ENCODE assay signal across 8 cellular contexts in genomic region chr19:46661735-46662592, GRCh38. TPM values are rescaled to one million over a fixed set of nuclear protein-coding genes. Genes with fewer than 3 reads are reported as not detected.
A peak's percentile ranks its signal among the peaks of the same experiment; 100 is the strongest.
DNase-seq lines count a peak whose midpoint lies in the region; ATAC-seq and TF ChIP-seq lines count a peak whose summit lies in the region.

No MANE protein-coding gene starts in this region.

- H2AFZ ChIP-seq in KMS-11 (ENCODE audit: low read depth) (peak overlapping the region; percentile 25; the same call in 1 of the 2 replicates), PC-3 (ENCODE audit: low read length) (peak overlapping the region; percentile 62)

- H3K4me3 Mint-ChIP-seq in activated T-cell treated with anti-CD3 and anti-CD28 coated beads, Interleukin-2, amount 50 U/mL, for 72 hours, result peak overlapping the region; percentile 84 to 85

- peaks cover 52% of the 10 kb centered on the region for H3K27me3 ChIP-seq in KMS-11 (ENCODE audit: insufficient read depth, low read depth)
- H3K27me3 ChIP-seq in PC-3 (ENCODE audit: low read length), result no peaks in the 10 kb centered on the region
- peaks cover 0 to 9% (median 0%) of the 10 kb centered on the region in 4 donors for H3K27me3 ChIP-seq in esophagus muscularis mucosa

- H3K36me3 ChIP-seq in KMS-11 (ENCODE audit: insufficient read depth) (no peaks in the 10 kb centered on the region), PC-3 (ENCODE audit: low read depth, low read length) (no peaks in the 10 kb centered on the region), esophagus muscularis mucosa (no peaks in the 10 kb centered on the region)

- no peaks in the 10 kb centered on the region for H3K9me3 Mint-ChIP-seq in activated T-cell treated with anti-CD3 and anti-CD28 coated beads, Interleukin-2, amount 50 U/mL, for 72 hours

- peak; percentile 86 for TF ChIP-seq CTCF in KMS-11 (conservative IDR thresholded peaks at IDR 0.05; ENCODE audit: low read depth, low read length)
- peak; percentile 86 for TF ChIP-seq CTCF in PC-3 (conservative IDR thresholded peaks at IDR 0.05; ENCODE audit: low read depth, low read length)
- peak; percentile 95 to 99 (median 97) for TF ChIP-seq CTCF in esophagus muscularis mucosa (IDR thresholded peaks at IDR 0.05)

- H3K36me3 Mint-ChIP-seq in activated T-cell treated with anti-CD3 and anti-CD28 coated beads, Interleukin-2, amount 50 U/mL, for 72 hours (ENCODE audit: insufficient read depth in 2 of 2), result no peaks in the 10 kb centered on the region

- H3F3A ChIP-seq in PC-3 (ENCODE audit: low read length, unreplicated experiment), result no peaks in the 10 kb centered on the region

- H3K9ac ChIP-seq in KMS-11 (no peak overlapping the region), PC-3 (ENCODE audit: low read length) (no peak overlapping the region)

- intact Hi-C loops in PC-3 (cut with micrococcal nuclease) (loop anchor here (1.0 kb wide), 1 partner anchor 48 kb away; no protein-coding TSS in a partner anchor), esophagus muscularis mucosa (cut with DNase I) (loop anchor here (1.0 to 10.0 kb wide), 2 partner anchors 48 to 127 kb away; no protein-coding TSS in a partner anchor)

- peak; percentile 65 for ATAC-seq in PC-3
- peak; percentile 51 to 52 for ATAC-seq in activated T-cell treated with anti-CD3 and anti-CD28 coated beads, Interleukin-2, amount 50 U/mL, for 72 hours (replicated peaks in 1 of 2)

- BruUV-seq in PC-3 (replicated peaks; lab: Mats Ljungman, UMichigan), result no TSS peak

- H3K4me2 ChIP-seq in KMS-11 (peak overlapping the region; percentile 75), PC-3 (ENCODE audit: low read length) (peak overlapping the region; percentile 92)

- WGBS in esophagus muscularis mucosa, result 4% methylated on average over 19 of the region's 19 CpGs

- H3K27ac ChIP-seq in KMS-11 (no peak overlapping the region), PC-3 (ENCODE audit: low read length) (no peak overlapping the region), esophagus muscularis mucosa (replicated peaks in 1 of 4) (peak overlapping the region; percentile 73 to 97 (median 90))

- no peaks in the 10 kb centered on the region for H3K9me3 ChIP-seq in PC-3 (ENCODE audit: low read length)
- no peaks in the 10 kb centered on the region for H3K9me3 ChIP-seq in esophagus muscularis mucosa

- CTCF ChIA-PET in PC-3 (lab: Charles Lee), result interaction anchor here (0.5 to 2.2 kb wide), 10 partner anchors 8 to 1338 kb away, joined by 3 to 16 read pairs (median 5); no protein-coding TSS in a partner anchor

- H3K4me1 ChIP-seq in KMS-11 (ENCODE audit: low read depth, poor library complexity, severe bottlenecking), result peaks cover 32% of the 10 kb centered on the region
- H3K4me1 ChIP-seq in PC-3 (ENCODE audit: insufficient read depth, low read length), result peaks cover 9% of the 10 kb centered on the region
- H3K4me1 ChIP-seq in esophagus muscularis mucosa, result peaks cover 20 to 46% (median 43%) of the 10 kb centered on the region in 4 donors

- no peaks in the 10 kb centered on the region for H3K79me2 ChIP-seq in KMS-11 (ENCODE audit: insufficient read depth, low read depth)
- H3K79me2 ChIP-seq in PC-3 (ENCODE audit: low read length), result no peaks in the 10 kb centered on the region

- H3K4me1 Mint-ChIP-seq in activated T-cell treated with anti-CD3 and anti-CD28 coated beads, Interleukin-2, amount 50 U/mL, for 72 hours (ENCODE audit: low read depth), result peaks cover 25% of the 10 kb centered on the region

- peak; percentile 85 for DNase-seq in DMS79 treated with DMSO at 0.1 percent for 48 hours (lab: John Stamatoyannopoulos, UW)
- peak; percentile 80 for DNase-seq in PC-3
- DNase-seq in activated T-cell treated with anti-CD3 and anti-CD28 coated beads, Interleukin-2, amount 50 U/mL, for 72 hours, result peak; percentile 82 to 85
- DNase-seq in esophagus muscularis mucosa (ENCODE audit: extremely low spot score), result peak; percentile 96
- DNase-seq in myocyte (ENCODE audit: low read depth), result peak; percentile 86
- DNase-seq in stimulated activated CD8-positive, alpha-beta memory T cell treated with anti-CD3 and anti-CD28 coated beads, Interleukin-7, amount 100 ng/mL, for 1 hour (ENCODE audit: low read depth in 2 of 2), result peak; percentile 32 to 51
- DNase-seq in cortex of kidney (lab: John Stamatoyannopoulos, UW), result no peak

- H3K27ac Mint-ChIP-seq in activated T-cell treated with anti-CD3 and anti-CD28 coated beads, Interleukin-2, amount 50 U/mL, for 72 hours, result peak overlapping the region; percentile 1

- no peak overlapping the region for H3K4me3 ChIP-seq in KMS-11 (IDR thresholded peaks at IDR 0.05; ENCODE audit: insufficient read depth, low read depth, low read length)
- H3K4me3 ChIP-seq in PC-3 (ENCODE audit: low read length), result peak overlapping the region; percentile 66
- H3K4me3 ChIP-seq in esophagus muscularis mucosa, result peak overlapping the region; percentile 41 to 94 (median 62)

- H3K27me3 Mint-ChIP-seq in activated T-cell treated with anti-CD3 and anti-CD28 coated beads, Interleukin-2, amount 50 U/mL, for 72 hours (ENCODE audit: low read depth), result peaks cover 31% of the 10 kb centered on the region

- POLR2A ChIA-PET in PC-3 (lab: Charles Lee; ENCODE audit: unreplicated experiment), result interaction anchor here (0.5 kb wide), 1 partner anchor 64 kb away, joined by 5 read pairs; no protein-coding TSS in a partner anchor

- no peaks in the 10 kb centered on the region for H4K20me1 ChIP-seq in KMS-11 (ENCODE audit: insufficient read depth)
- H4K20me1 ChIP-seq in PC-3 (ENCODE audit: low read length), result no peaks in the 10 kb centered on the region

- TF ChIP-seq POLR2A in esophagus muscularis mucosa (IDR thresholded peaks at IDR 0.05; ENCODE audit: low read depth), result no peak

- H3K9me2 ChIP-seq in PC-3 (replicated peaks; ENCODE audit: low read length), result no peaks in the 10 kb centered on the region

- TF ChIP-seq EP300 in esophagus muscularis mucosa (IDR thresholded peaks at IDR 0.05), result no peak

RNA-seq across cellular contexts. Expression of gene DACT3, which starts 1.0 kb away (rescaled TPM):
- total RNA-seq in PC-3 (2014; rRNA removed) (1.9 and 3.1 TPM in 2 replicates), esophagus muscularis mucosa (100 to 1,000 TPM in 1 of 4 donors, 10 to 100 TPM in 3; 46.7 to 119 (median 65.1) TPM), myocyte (3.9 and 5.9 TPM in 2 replicates)
- total RNA-seq in activated T-cell treated with anti-CD3 and anti-CD28 coated beads, Interleukin-2, amount 50 U/mL, for 72 hours, result 1 to 10 TPM; 3.4 to 7.0 TPM
- 4.8 TPM for polyA plus RNA-seq in myocyte (2012)

RNA-seq across cellular contexts. Expression of gene GNG8, which starts 26.0 kb away (rescaled TPM):
- total RNA-seq in PC-3 (2014; rRNA removed) (not detected in 2 replicates), esophagus muscularis mucosa (not detected), myocyte (not detected in 2 replicates)
- total RNA-seq in activated T-cell treated with anti-CD3 and anti-CD28 coated beads, Interleukin-2, amount 50 U/mL, for 72 hours, result 10 to 100 TPM; 24.8 to 29.5 TPM
- not detected for polyA plus RNA-seq in myocyte (2012)

RNA-seq across cellular contexts. Expression of gene PTGIR, which starts 37.1 kb away (rescaled TPM):
- not detected in 2 replicates for total RNA-seq in PC-3 (2014; rRNA removed)
- 10 to 100 TPM; 32.4 to 47.1 TPM for total RNA-seq in activated T-cell treated with anti-CD3 and anti-CD28 coated beads, Interleukin-2, amount 50 U/mL, for 72 hours
- total RNA-seq in esophagus muscularis mucosa, result 1 to 10 TPM; 5.9 to 9.1 (median 7.1) TPM
- 0.24 TPM in 1 of 2 replicates, not detected in the other for total RNA-seq in myocyte
- polyA plus RNA-seq in myocyte (2012), result 0.09 TPM

RNA-seq across cellular contexts. Expression of gene PRKD2, which starts 55.0 kb away (rescaled TPM):
- total RNA-seq in PC-3 (2014; rRNA removed) (24.1 and 32.9 TPM in 2 replicates), esophagus muscularis mucosa (10 to 100 TPM; 12.8 to 33.3 (median 22.4) TPM), myocyte (5.2 and 10.6 TPM in 2 replicates)
- total RNA-seq in activated T-cell treated with anti-CD3 and anti-CD28 coated beads, Interleukin-2, amount 50 U/mL, for 72 hours, result 10 to 100 TPM; 82.0 to 92.9 TPM
- 17.1 TPM for polyA plus RNA-seq in myocyte (2012)

Comparison
In these comparisons a context has a peak if more than half of its experiments do, and no peak if none do; other contexts are left out.
1. H3K27ac ChIP-seq: peak in esophagus muscularis mucosa (4 of 4); none in KMS-11 (single experiment) and PC-3 (single experiment).
2. RNA of gene GNG8, which starts 26.0 kb away (total RNA-seq): 24.8 to 29.5 TPM in activated T-cell treated with anti-CD3 and anti-CD28 coated beads, Interleukin-2, amount 50 U/mL, for 72 hours; not detected in PC-3, not detected in esophagus muscularis mucosa and not detected in myocyte; every median in the first group is over 10 times any median in the second.
3. Peak in every context shown above with its lines, with median percentiles within 50 percentile points of each other: CTCF ChIP-seq.